ENCODE assay signal across 1 cellular context in genomic region chr13:46052314-46053161, GRCh38.
TF ChIP-seq lines count a peak whose summit lies in the region.

A gene with protein sequence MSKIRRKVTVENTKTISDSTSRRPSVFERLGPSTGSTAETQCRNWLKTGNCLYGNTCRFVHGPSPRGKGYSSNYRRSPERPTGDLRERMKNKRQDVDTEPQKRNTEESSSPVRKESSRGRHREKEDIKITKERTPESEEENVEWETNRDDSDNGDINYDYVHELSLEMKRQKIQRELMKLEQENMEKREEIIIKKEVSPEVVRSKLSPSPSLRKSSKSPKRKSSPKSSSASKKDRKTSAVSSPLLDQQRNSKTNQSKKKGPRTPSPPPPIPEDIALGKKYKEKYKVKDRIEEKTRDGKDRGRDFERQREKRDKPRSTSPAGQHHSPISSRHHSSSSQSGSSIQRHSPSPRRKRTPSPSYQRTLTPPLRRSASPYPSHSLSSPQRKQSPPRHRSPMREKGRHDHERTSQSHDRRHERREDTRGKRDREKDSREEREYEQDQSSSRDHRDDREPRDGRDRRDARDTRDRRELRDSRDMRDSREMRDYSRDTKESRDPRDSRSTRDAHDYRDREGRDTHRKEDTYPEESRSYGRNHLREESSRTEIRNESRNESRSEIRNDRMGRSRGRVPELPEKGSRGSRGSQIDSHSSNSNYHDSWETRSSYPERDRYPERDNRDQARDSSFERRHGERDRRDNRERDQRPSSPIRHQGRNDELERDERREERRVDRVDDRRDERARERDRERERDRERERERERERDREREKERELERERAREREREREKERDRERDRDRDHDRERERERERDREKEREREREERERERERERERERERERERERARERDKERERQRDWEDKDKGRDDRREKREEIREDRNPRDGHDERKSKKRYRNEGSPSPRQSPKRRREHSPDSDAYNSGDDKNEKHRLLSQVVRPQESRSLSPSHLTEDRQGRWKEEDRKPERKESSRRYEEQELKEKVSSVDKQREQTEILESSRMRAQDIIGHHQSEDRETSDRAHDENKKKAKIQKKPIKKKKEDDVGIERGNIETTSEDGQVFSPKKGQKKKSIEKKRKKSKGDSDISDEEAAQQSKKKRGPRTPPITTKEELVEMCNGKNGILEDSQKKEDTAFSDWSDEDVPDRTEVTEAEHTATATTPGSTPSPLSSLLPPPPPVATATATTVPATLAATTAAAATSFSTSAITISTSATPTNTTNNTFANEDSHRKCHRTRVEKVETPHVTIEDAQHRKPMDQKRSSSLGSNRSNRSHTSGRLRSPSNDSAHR (N-terminal part only) (minus strand): TSS chr13:46052746. CDS start chr13:46045507, 7,239 bp downstream.

TF ChIP-seq in HepG2, 621 proteins besides CTCF, POLR2A, EP300 and RAD21 (continued from another document and continues in another):
- peak; percentile 49; the same call in 1 of the 2 replicates for TF ChIP-seq ZNF589 (CRISPR knock-in tag; conservative IDR thresholded peaks at IDR 0.05)
- TF ChIP-seq RBFOX2 (IDR thresholded peaks at IDR 0.05; ENCODE audit: low read depth, low read length): peak; percentile 70
- TF ChIP-seq PHF20 (CRISPR knock-in tag; IDR thresholded peaks at IDR 0.05): peak; percentile 96
- peak; percentile 79 for TF ChIP-seq RBM39 (IDR thresholded peaks at IDR 0.05; ENCODE audit: low read depth, low read length, poor library complexity, severe bottlenecking)
- TF ChIP-seq, protein P1, sequence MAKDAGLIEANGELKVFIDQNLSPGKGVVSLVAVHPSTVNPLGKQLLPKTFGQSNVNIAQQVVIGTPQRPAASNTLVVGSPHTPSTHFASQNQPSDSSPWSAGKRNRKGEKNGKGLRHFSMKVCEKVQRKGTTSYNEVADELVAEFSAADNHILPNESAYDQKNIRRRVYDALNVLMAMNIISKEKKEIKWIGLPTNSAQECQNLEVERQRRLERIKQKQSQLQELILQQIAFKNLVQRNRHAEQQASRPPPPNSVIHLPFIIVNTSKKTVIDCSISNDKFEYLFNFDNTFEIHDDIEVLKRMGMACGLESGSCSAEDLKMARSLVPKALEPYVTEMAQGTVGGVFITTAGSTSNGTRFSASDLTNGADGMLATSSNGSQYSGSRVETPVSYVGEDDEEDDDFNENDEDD (CRISPR knock-in tag; IDR thresholded peaks at IDR 0.05; ENCODE audit: borderline replicate concordance): peak; percentile 71; the same call in 1 of the 2 replicates
- peak; percentile 62; the same call in 1 of the 2 replicates for TF ChIP-seq ZFP91 (CRISPR knock-in tag; IDR thresholded peaks at IDR 0.05; ENCODE audit: borderline replicate concordance)
- TF ChIP-seq IRF2 (CRISPR knock-in tag; IDR thresholded peaks at IDR 0.05): peak; percentile 58; the same call in 1 of the 2 replicates
- 0 out of 2 replicates have a peak, but pooled peaks have one; percentile 23 for TF ChIP-seq ZSCAN12 (CRISPR knock-in tag; IDR thresholded peaks at IDR 0.05)
- 0 out of 2 replicates have a peak, but pooled peaks have one; percentile 65 for TF ChIP-seq ZNF605 (CRISPR knock-in tag; IDR thresholded peaks at IDR 0.05)
- no peak for TF ChIP-seq TCF12 (IDR thresholded peaks at IDR 0.05)
- 0 out of 2 replicates have a peak, but pooled peaks have one; percentile 19 for TF ChIP-seq TCF12 (CRISPR knock-in tag; IDR thresholded peaks at IDR 0.05)
- TF ChIP-seq ZBTB7B (CRISPR knock-in tag; IDR thresholded peaks at IDR 0.05): peak; percentile 43; the same call in 1 of the 2 replicates
- peak; percentile 86; the same call in 1 of the 2 replicates for TF ChIP-seq ZNF280D (CRISPR knock-in tag; IDR thresholded peaks at IDR 0.05)
- TF ChIP-seq, protein P2, sequence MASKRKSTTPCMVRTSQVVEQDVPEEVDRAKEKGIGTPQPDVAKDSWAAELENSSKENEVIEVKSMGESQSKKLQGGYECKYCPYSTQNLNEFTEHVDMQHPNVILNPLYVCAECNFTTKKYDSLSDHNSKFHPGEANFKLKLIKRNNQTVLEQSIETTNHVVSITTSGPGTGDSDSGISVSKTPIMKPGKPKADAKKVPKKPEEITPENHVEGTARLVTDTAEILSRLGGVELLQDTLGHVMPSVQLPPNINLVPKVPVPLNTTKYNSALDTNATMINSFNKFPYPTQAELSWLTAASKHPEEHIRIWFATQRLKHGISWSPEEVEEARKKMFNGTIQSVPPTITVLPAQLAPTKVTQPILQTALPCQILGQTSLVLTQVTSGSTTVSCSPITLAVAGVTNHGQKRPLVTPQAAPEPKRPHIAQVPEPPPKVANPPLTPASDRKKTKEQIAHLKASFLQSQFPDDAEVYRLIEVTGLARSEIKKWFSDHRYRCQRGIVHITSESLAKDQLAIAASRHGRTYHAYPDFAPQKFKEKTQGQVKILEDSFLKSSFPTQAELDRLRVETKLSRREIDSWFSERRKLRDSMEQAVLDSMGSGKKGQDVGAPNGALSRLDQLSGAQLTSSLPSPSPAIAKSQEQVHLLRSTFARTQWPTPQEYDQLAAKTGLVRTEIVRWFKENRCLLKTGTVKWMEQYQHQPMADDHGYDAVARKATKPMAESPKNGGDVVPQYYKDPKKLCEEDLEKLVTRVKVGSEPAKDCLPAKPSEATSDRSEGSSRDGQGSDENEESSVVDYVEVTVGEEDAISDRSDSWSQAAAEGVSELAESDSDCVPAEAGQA (IDR thresholded peaks at IDR 0.05; ENCODE audit: low read depth): peak; percentile 88
- TF ChIP-seq, protein P2 (CRISPR knock-in tag; IDR thresholded peaks at IDR 0.05; ENCODE audit: borderline replicate concordance): no peak
- TF ChIP-seq ZNF883 (CRISPR knock-in tag; IDR thresholded peaks at IDR 0.05; ENCODE audit: not compliant biosample characterization): peak; percentile 48
- TF ChIP-seq ZNF24 (IDR thresholded peaks at IDR 0.05): peak; percentile 94
- TF ChIP-seq CREB1 (IDR thresholded peaks at IDR 0.05): peak; percentile 91
- peak; percentile 99 for TF ChIP-seq CREB1 (CRISPR knock-in tag; IDR thresholded peaks at IDR 0.05)
- 0 out of 2 replicates have a peak, but pooled peaks have one; percentile 46 for TF ChIP-seq ZNF430 (CRISPR knock-in tag; IDR thresholded peaks at IDR 0.05)
- TF ChIP-seq POGZ (CRISPR knock-in tag; IDR thresholded peaks at IDR 0.05): peak; percentile 94
- peak; percentile 76; the same call in 1 of the 2 replicates for TF ChIP-seq KDM5B (CRISPR knock-in tag; IDR thresholded peaks at IDR 0.05; ENCODE audit: borderline replicate concordance)
- TF ChIP-seq, protein P3, sequence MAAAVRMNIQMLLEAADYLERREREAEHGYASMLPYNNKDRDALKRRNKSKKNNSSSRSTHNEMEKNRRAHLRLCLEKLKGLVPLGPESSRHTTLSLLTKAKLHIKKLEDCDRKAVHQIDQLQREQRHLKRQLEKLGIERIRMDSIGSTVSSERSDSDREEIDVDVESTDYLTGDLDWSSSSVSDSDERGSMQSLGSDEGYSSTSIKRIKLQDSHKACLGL (CRISPR knock-in tag; IDR thresholded peaks at IDR 0.05): 0 out of 2 replicates have a peak, but pooled peaks have one; percentile 37
- TF ChIP-seq ZFY (CRISPR knock-in tag; IDR thresholded peaks at IDR 0.05): peak; percentile 85
- peak; percentile 60 for TF ChIP-seq ZNF563 (CRISPR knock-in tag; IDR thresholded peaks at IDR 0.05)
- peak; percentile 46; the same call in 1 of the 2 replicates for TF ChIP-seq ZNF564 (CRISPR knock-in tag; IDR thresholded peaks at IDR 0.05)
- TF ChIP-seq ZNF598 (CRISPR knock-in tag; IDR thresholded peaks at IDR 0.05; ENCODE audit: borderline replicate concordance): peak; percentile 76; the same call in 1 of the 2 replicates
- peak; percentile 46; the same call in 1 of the 2 replicates for TF ChIP-seq RXRA (CRISPR knock-in tag; IDR thresholded peaks at IDR 0.05)
- peak; percentile 83; the same call in 1 of the 2 replicates for TF ChIP-seq ZNF510 (CRISPR knock-in tag; IDR thresholded peaks at IDR 0.05; ENCODE audit: low read depth)
- no peak for TF ChIP-seq SOX13 (IDR thresholded peaks at IDR 0.05)
- TF ChIP-seq SOX13 (CRISPR knock-in tag; conservative IDR thresholded peaks at IDR 0.05 in 1 of 2, IDR thresholded peaks at IDR 0.05 in 1 of 2): peak in 1 of 2 experiments; percentile 42; a peak in 2 of 4 replicates
- TF ChIP-seq CHCHD3 (CRISPR knock-in tag; IDR thresholded peaks at IDR 0.05): no peak
- TF ChIP-seq FOXC1 (CRISPR knock-in tag; IDR thresholded peaks at IDR 0.05; ENCODE audit: borderline replicate concordance): peak; percentile 44; the same call in 1 of the 2 replicates
- no peak for TF ChIP-seq SCMH1 (CRISPR knock-in tag; IDR thresholded peaks at IDR 0.05; ENCODE audit: borderline replicate concordance)
- TF ChIP-seq, protein P4, sequence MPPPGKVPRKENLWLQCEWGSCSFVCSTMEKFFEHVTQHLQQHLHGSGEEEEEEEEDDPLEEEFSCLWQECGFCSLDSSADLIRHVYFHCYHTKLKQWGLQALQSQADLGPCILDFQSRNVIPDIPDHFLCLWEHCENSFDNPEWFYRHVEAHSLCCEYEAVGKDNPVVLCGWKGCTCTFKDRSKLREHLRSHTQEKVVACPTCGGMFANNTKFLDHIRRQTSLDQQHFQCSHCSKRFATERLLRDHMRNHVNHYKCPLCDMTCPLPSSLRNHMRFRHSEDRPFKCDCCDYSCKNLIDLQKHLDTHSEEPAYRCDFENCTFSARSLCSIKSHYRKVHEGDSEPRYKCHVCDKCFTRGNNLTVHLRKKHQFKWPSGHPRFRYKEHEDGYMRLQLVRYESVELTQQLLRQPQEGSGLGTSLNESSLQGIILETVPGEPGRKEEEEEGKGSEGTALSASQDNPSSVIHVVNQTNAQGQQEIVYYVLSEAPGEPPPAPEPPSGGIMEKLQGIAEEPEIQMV (CRISPR knock-in tag; IDR thresholded peaks at IDR 0.05; ENCODE audit: low read depth): 0 out of 2 replicates have a peak, but pooled peaks have one; percentile 30
- no peak for TF ChIP-seq RFX1 (IDR thresholded peaks at IDR 0.05)
- 0 out of 2 replicates have a peak, but pooled peaks have one; percentile 27 for TF ChIP-seq ZSCAN29 (CRISPR knock-in tag; conservative IDR thresholded peaks at IDR 0.05)
- 0 out of 2 replicates have a peak, but pooled peaks have one; percentile 42 for TF ChIP-seq ZNF263 (CRISPR knock-in tag; IDR thresholded peaks at IDR 0.05)
- peak; percentile 58; the same call in 1 of the 2 replicates for TF ChIP-seq REPIN1 (CRISPR knock-in tag; IDR thresholded peaks at IDR 0.05; ENCODE audit: borderline replicate concordance, low read depth)
- TF ChIP-seq PBX3 (CRISPR knock-in tag; IDR thresholded peaks at IDR 0.05; ENCODE audit: borderline replicate concordance): 0 out of 2 replicates have a peak, but pooled peaks have one; percentile 27
